ENCODE assay signal across 1 cellular context in the genomic region with DNA sequence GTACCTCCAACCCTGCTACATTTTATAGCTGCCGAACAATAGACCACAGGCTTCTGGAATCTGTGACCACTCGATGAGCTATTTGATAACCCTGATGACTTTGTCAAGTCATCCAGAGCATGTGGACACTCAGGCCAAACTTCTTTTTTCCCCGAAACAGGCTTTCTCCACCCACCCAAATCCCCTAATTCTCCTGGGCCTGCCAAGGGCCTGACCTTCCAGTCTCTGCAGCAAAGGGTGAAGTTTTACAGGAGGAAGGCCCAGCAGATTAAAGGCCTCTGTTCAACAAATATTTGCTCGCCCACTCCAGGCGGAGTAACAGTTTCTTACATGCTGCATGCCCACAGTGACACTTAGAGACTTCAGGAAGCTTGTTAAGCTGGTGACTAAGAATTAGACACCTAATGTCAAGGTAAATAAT.
TF ChIP-seq lines count a peak whose summit lies in the region.

No MANE protein-coding gene starts in this region.

TF ChIP-seq in GM23338, 12 proteins besides CTCF, POLR2A, EP300 and RAD21 (continued from another document):
- no peak for TF ChIP-seq ZNF462 (CRISPR knock-in tag; IDR thresholded peaks at IDR 0.05)
